Comparison of ENCODE assay signal across 21 cellular contexts in the genomic region with DNA sequence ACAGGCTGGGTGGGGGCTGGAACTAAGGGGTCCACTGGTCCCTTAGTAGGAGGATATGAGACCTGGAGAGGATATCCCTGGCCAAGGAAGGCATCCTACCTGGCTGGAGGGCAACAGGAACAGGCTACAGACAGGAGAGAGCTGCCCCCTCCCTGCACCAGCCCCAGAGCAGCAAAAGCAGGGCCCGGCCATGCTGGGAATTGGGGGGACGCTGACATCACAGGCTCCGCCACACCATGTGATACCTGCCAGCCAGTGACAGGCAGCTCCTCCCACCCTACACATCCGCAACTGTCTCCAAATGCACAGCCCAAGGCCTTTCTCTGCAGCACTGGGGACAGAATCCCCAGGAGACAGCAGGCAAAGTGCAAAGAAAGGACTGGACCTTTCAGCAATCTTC.
DNase-seq lines count a peak whose midpoint lies in the region; TF ChIP-seq lines count a peak whose summit lies in the region.
"Had no signal": no experiment of that assay in that cellular context is flagged by ENCODE, and none has a peak within 500 bp of the region (broad histone marks: within the 10 kb centered on the region; RNA-seq: fewer than 3 reads in every experiment).

No MANE protein-coding gene starts in this region.

- H3K9me2 ChIP-seq in PC-9 (ENCODE audit: insufficient read depth), result no peaks in the 10 kb centered on the region

- intact Hi-C loops in sigmoid colon (cut with DNase I), result no loop called here
- intact Hi-C loops in PC-9 (cut with micrococcal nuclease; ENCODE audit: unreplicated experiment), result no loop called here

- no peaks in the 10 kb centered on the region for H3K27me3 ChIP-seq in BLaER1 treated with 17β-estradiol and CSF1 and Interleukin-3, amounts not matched to agents 10 nM and 100 nM
- no peaks in the 10 kb centered on the region for H3K27me3 ChIP-seq in sigmoid colon
- peaks cover 66% of the 10 kb centered on the region for H3K27me3 ChIP-seq in PC-9 (ENCODE audit: insufficient read depth, low read depth)
- H3K27me3 ChIP-seq: BE2C had no signal

- TF ChIP-seq POLR2A in sigmoid colon (IDR thresholded peaks at IDR 0.05), result no peak

- peaks cover 74% of the 10 kb centered on the region for H3K9me3 Mint-ChIP-seq in glutamatergic neuron (ENCODE audit: unreplicated experiment)
- H3K9me3 Mint-ChIP-seq: CD4-positive, CD25-positive, alpha-beta regulatory T cell; CD8-positive, alpha-beta T cell; H9 had no signal

- H3K4me1 Mint-ChIP-seq in glutamatergic neuron (ENCODE audit: low read depth, unreplicated experiment), result peaks cover 47% of the 10 kb centered on the region
- H3K4me1 Mint-ChIP-seq: CD4-positive, CD25-positive, alpha-beta regulatory T cell had no signal

- DNase-seq in SK-N-DZ (ENCODE audit: low spot score), result peak; percentile 27
- DNase-seq in glutamatergic neuron, result no peak
- peak; percentile 59 for DNase-seq in sigmoid colon
- no peak for DNase-seq in PC-9
- no peak for DNase-seq in stimulated activated CD4-positive, alpha-beta T cell treated with anti-CD3 and anti-CD28 coated beads, Interleukin-12 subunit alpha, Interleukin-12 subunit beta, amount 100 ng/mL, for 4 hours
- DNase-seq in GM10266 (ENCODE audit: extremely low spot score), result no peak
- DNase-seq: 8988T; ACHN; AML-193; Caco-2; CD4-positive, CD25-positive, alpha-beta regulatory T cell; CD8-positive, alpha-beta T cell; DMS153; DND-41 had no signal

- peaks cover 16% of the 10 kb centered on the region for H3K36me3 Mint-ChIP-seq in glutamatergic neuron (ENCODE audit: unreplicated experiment)
- H3K36me3 Mint-ChIP-seq: CD4-positive, CD25-positive, alpha-beta regulatory T cell; CD8-positive, alpha-beta T cell had no signal

- no peaks in the 10 kb centered on the region for H3K79me2 ChIP-seq in PC-9 (ENCODE audit: low read depth)

- POLR2A ChIA-PET in PC-9 (lab: Charles Lee; ENCODE audit: unreplicated experiment), result no interaction called here

- 89 to 95% methylated on average over 4 of the region's 4 CpGs for WGBS in sigmoid colon, 2 donors

- peak overlapping the region in 8 of 11 experiments; percentile 15 to 57 (median 38); a peak in 14 of 22 replicates for H3K4me2 ChIP-seq in BLaER1 treated with 17β-estradiol and CSF1 and Interleukin-3, amounts not matched to agents 10 nM and 100 nM
- H3K4me2 ChIP-seq in PC-9, result no peak overlapping the region
- H3K4me2 ChIP-seq: A549 had no signal

- H3K9ac ChIP-seq in BLaER1 treated with 17β-estradiol and CSF1 and Interleukin-3, amounts not matched to agents 10 nM and 100 nM, result no peak overlapping the region
- H3K9ac ChIP-seq: GM23248 had no signal

- H3F3A ChIP-seq in PC-9 (ENCODE audit: insufficient read depth, low read depth), result no peaks in the 10 kb centered on the region

- no peak overlapping the region for H3K27ac ChIP-seq in BLaER1 treated with 17β-estradiol and CSF1 and Interleukin-3, amounts not matched to agents 10 nM and 100 nM
- H3K27ac ChIP-seq in sigmoid colon (no peak overlapping the region), PC-9 (no peak overlapping the region)
- H3K27ac ChIP-seq: A549, C4-2B, GM23248 had no signal

- H3K4me3 ChIP-seq in BLaER1 treated with 17β-estradiol and CSF1 and Interleukin-3, amounts not matched to agents 10 nM and 100 nM, result no peak overlapping the region
- H3K4me3 ChIP-seq in sigmoid colon (no peak overlapping the region), PC-9 (no peak overlapping the region)
- H3K4me3 ChIP-seq: A549, GM12878, GM23248 had no signal

- H3K9me3 ChIP-seq in BLaER1 treated with 17β-estradiol and CSF1 and Interleukin-3, amounts not matched to agents 10 nM and 100 nM (replicated peaks in 1 of 11), result no peaks in the 10 kb centered on the region; a peak in 1 of 22 replicates
- H3K9me3 ChIP-seq in sigmoid colon, result no peaks in the 10 kb centered on the region
- H3K9me3 ChIP-seq in PC-9 (ENCODE audit: insufficient read depth, low read depth), result no peaks in the 10 kb centered on the region
- H3K9me3 ChIP-seq: A549, BE2C, Caco-2 had no signal

- peaks cover 0 to 18% (median 11%) of the 10 kb centered on the region in 10 experiments; a peak in 13 of 20 replicates for H3K4me1 ChIP-seq in BLaER1 treated with 17β-estradiol and CSF1 and Interleukin-3, amounts not matched to agents 10 nM and 100 nM
- H3K4me1 ChIP-seq in sigmoid colon (no peaks in the 10 kb centered on the region), PC-9 (replicated peaks; ENCODE audit: insufficient read depth) (no peaks in the 10 kb centered on the region)
- H3K4me1 ChIP-seq: A549 had no signal

- BruUV-seq in PC-9 (replicated peaks; lab: Mats Ljungman, UMichigan), result no TSS peak

- TF ChIP-seq CTCF in glutamatergic neuron (IDR thresholded peaks at IDR 0.05; ENCODE audit: partially characterized antibody, unreplicated experiment), result no peak
- TF ChIP-seq CTCF in sigmoid colon (IDR thresholded peaks at IDR 0.05), result no peak
- no peak for TF ChIP-seq CTCF in PC-9 (conservative IDR thresholded peaks at IDR 0.05)
- no peak for TF ChIP-seq CTCF in GM10266 (IDR thresholded peaks at IDR 0.05; ENCODE audit: control insufficient read depth, insufficient read depth, low read depth, missing control alignments)

- CTCF ChIA-PET in PC-9 (lab: Charles Lee), result no interaction called here

- H3K4me3 Mint-ChIP-seq in glutamatergic neuron (ENCODE audit: unreplicated experiment), result peak overlapping the region; percentile 69
- H3K4me3 Mint-ChIP-seq: CD4-positive, CD25-positive, alpha-beta regulatory T cell; CD8-positive, alpha-beta T cell; H9 had no signal

- no peak for TF ChIP-seq EP300 in sigmoid colon (IDR thresholded peaks at IDR 0.05)

- H3K36me3 ChIP-seq in BLaER1 treated with 17β-estradiol and CSF1 and Interleukin-3, amounts not matched to agents 10 nM and 100 nM, result no peaks in the 10 kb centered on the region
- H3K36me3 ChIP-seq in sigmoid colon (no peaks in the 10 kb centered on the region), PC-9 (ENCODE audit: low read depth) (no peaks in the 10 kb centered on the region)

- no peak overlapping the region for H2AFZ ChIP-seq in PC-9
- H2AFZ ChIP-seq: GM23248 had no signal

- peaks cover 48% of the 10 kb centered on the region for H3K27me3 Mint-ChIP-seq in glutamatergic neuron (ENCODE audit: unreplicated experiment)
- H3K27me3 Mint-ChIP-seq: CD4-positive, CD25-positive, alpha-beta regulatory T cell had no signal

- peak overlapping the region; percentile 94 for H3K27ac Mint-ChIP-seq in glutamatergic neuron (ENCODE audit: unreplicated experiment)
- H3K27ac Mint-ChIP-seq: CD4-positive, CD25-positive, alpha-beta regulatory T cell; CD8-positive, alpha-beta T cell; H9 had no signal

- H4K20me1 ChIP-seq in BLaER1 treated with 17β-estradiol and CSF1 and Interleukin-3, amounts not matched to agents 10 nM and 100 nM, result no peaks in the 10 kb centered on the region
- no peaks in the 10 kb centered on the region for H4K20me1 ChIP-seq in PC-9 (ENCODE audit: insufficient read depth)

Comparison
In these comparisons a context has a peak if more than half of its experiments do, and no peak if none do; other contexts are left out.
1. DNase-seq: peak in SK-N-DZ (single experiment) and sigmoid colon (single experiment); none in glutamatergic neuron (single experiment), PC-9 (0 of 2), stimulated activated CD4-positive, alpha-beta T cell treated with anti-CD3 and anti-CD28 coated beads, Interleukin-12 subunit alpha, Interleukin-12 subunit beta, amount 100 ng/mL, for 4 hours (single experiment) and GM10266 (single experiment).